In genomic region chr13:99203601-99204579, GRCh38 we compare ENCODE assay signal across 1 cellular context.
TF ChIP-seq lines count a peak whose summit lies in the region.

No MANE protein-coding gene starts in this region.

TF ChIP-seq in GM23338, 12 proteins besides CTCF, POLR2A, EP300 and RAD21 (continued from another document):
- TF ChIP-seq ZNF462 (CRISPR knock-in tag; IDR thresholded peaks at IDR 0.05): no peak
- no peak for TF ChIP-seq POLR2AphosphoS5 (IDR thresholded peaks at IDR 0.05; ENCODE audit: low read depth)
- TF ChIP-seq NANOG (IDR thresholded peaks at IDR 0.05; ENCODE audit: borderline replicate concordance): no peak
- no peak for TF ChIP-seq CREB1 (CRISPR knock-in tag; IDR thresholded peaks at IDR 0.05; ENCODE audit: low read depth)
- TF ChIP-seq ZNF114 (CRISPR knock-in tag; IDR thresholded peaks at IDR 0.05): no peak
- no peak for TF ChIP-seq JUNB (IDR thresholded peaks at IDR 0.05; ENCODE audit: unreplicated experiment)
- no peak for TF ChIP-seq STAT1 (IDR thresholded peaks at IDR 0.05; ENCODE audit: unreplicated experiment)
- no peak for TF ChIP-seq EZH2 (IDR thresholded peaks at IDR 0.05; ENCODE audit: low read depth, unreplicated experiment)
- no peak for TF ChIP-seq ZNF331 (CRISPR knock-in tag; IDR thresholded peaks at IDR 0.05; ENCODE audit: low read depth)
- no peak for TF ChIP-seq REST (IDR thresholded peaks at IDR 0.05; ENCODE audit: unreplicated experiment)
